1 cellular context compared by ENCODE assay signal in genomic region chr3:102206506-102207145, GRCh38.
TF ChIP-seq lines count a peak whose summit lies in the region.

No MANE protein-coding gene starts in this region.

TF ChIP-seq in HepG2, 621 proteins besides CTCF, POLR2A, EP300 and RAD21 (continued from another document):
- TF ChIP-seq ZBTB40 (IDR thresholded peaks at IDR 0.05) (no peak), ZBTB40 (CRISPR knock-in tag; IDR thresholded peaks at IDR 0.05) (no peak), REST (IDR thresholded peaks at IDR 0.05; ENCODE audit: borderline replicate concordance in 1 of 2, low read depth in 1 of 2, low read length in 2 of 2) (no peak), ARID3A (IDR thresholded peaks at IDR 0.05; ENCODE audit: low read depth, low read length) (no peak), HNRNPK (IDR thresholded peaks at IDR 0.05; ENCODE audit: low read depth, low read length, poor library complexity, severe bottlenecking) (no peak), HMG20B (CRISPR knock-in tag; conservative IDR thresholded peaks at IDR 0.05) (no peak), CENPT (CRISPR knock-in tag; IDR thresholded peaks at IDR 0.05; ENCODE audit: low read depth) (no peak), PRDM10 (CRISPR knock-in tag; IDR thresholded peaks at IDR 0.05; ENCODE audit: low read depth) (no peak), FOXC1 (CRISPR knock-in tag; IDR thresholded peaks at IDR 0.05; ENCODE audit: borderline replicate concordance) (no peak), SNAI1 (CRISPR knock-in tag; IDR thresholded peaks at IDR 0.05; ENCODE audit: borderline replicate concordance) (no peak)
- TF ChIP-seq, protein P1, sequence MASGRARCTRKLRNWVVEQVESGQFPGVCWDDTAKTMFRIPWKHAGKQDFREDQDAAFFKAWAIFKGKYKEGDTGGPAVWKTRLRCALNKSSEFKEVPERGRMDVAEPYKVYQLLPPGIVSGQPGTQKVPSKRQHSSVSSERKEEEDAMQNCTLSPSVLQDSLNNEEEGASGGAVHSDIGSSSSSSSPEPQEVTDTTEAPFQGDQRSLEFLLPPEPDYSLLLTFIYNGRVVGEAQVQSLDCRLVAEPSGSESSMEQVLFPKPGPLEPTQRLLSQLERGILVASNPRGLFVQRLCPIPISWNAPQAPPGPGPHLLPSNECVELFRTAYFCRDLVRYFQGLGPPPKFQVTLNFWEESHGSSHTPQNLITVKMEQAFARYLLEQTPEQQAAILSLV (CRISPR knock-in tag; IDR thresholded peaks at IDR 0.05; ENCODE audit: borderline replicate concordance), result no peak
- TF ChIP-seq, protein P2, sequence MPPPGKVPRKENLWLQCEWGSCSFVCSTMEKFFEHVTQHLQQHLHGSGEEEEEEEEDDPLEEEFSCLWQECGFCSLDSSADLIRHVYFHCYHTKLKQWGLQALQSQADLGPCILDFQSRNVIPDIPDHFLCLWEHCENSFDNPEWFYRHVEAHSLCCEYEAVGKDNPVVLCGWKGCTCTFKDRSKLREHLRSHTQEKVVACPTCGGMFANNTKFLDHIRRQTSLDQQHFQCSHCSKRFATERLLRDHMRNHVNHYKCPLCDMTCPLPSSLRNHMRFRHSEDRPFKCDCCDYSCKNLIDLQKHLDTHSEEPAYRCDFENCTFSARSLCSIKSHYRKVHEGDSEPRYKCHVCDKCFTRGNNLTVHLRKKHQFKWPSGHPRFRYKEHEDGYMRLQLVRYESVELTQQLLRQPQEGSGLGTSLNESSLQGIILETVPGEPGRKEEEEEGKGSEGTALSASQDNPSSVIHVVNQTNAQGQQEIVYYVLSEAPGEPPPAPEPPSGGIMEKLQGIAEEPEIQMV (CRISPR knock-in tag; IDR thresholded peaks at IDR 0.05; ENCODE audit: low read depth), result no peak
TF ChIP-seq in HepG2: peak in this region for 0.
